Comparison of ENCODE assay signal across 22 cellular contexts in genomic region chr3:10524270-10524669, GRCh38. TPM values are rescaled to one million over a fixed set of nuclear protein-coding genes. Genes with fewer than 3 reads are reported as not detected.
"Had no signal": no experiment of that assay in that cellular context is flagged by ENCODE, and none has a peak within 500 bp of the region (broad histone marks: within the 10 kb centered on the region; RNA-seq: fewer than 3 reads in every experiment).

No MANE protein-coding gene starts in this region.

- H3K36me3 ChIP-seq: heart left ventricle, neural progenitor cell, ovary, right atrium auricular region, suprapubic skin, tibial artery, upper lobe of right lung, vagina had no signal

- H3K4me3 ChIP-seq: heart left ventricle, mucosa of descending colon, neural progenitor cell, ovary, right atrium auricular region, suprapubic skin, tibial artery, upper lobe of right lung, vagina had no signal

- H3K36me3 Mint-ChIP-seq: naive thymus-derived CD8-positive, alpha-beta T cell; neural progenitor cell had no signal

- H3K27ac ChIP-seq: heart left ventricle, neural progenitor cell, ovary, right atrium auricular region, suprapubic skin, tibial artery, upper lobe of right lung, vagina had no signal

- H3K9me3 Mint-ChIP-seq: naive thymus-derived CD8-positive, alpha-beta T cell; neural progenitor cell had no signal

- H3K9ac ChIP-seq: neural progenitor cell had no signal

- H3K27ac Mint-ChIP-seq: naive thymus-derived CD8-positive, alpha-beta T cell had no signal

- DNase-seq: dermis blood vessel endothelial cell; erythroblast; foreskin melanocyte; hippocampal formation; kidney glomerular epithelial cell; mammary epithelial cell; mucosa of descending colon; nucleus accumbens; small intestine; stimulated activated CD4-positive, alpha-beta T cell treated with anti-CD3 and anti-CD28 coated beads, Interleukin-12 subunit alpha, Interleukin-12 subunit beta, amount 100 ng/mL, for 4 hours; stimulated activated naive CD4-positive, alpha-beta T cell treated with Interleukin-2 at 50 U/mL for 16 hours; tibial artery had no signal

- H3K9me3 ChIP-seq: heart left ventricle, mucosa of descending colon, ovary, right atrium auricular region, suprapubic skin, tibial artery, upper lobe of right lung, vagina had no signal

- H3K4me1 ChIP-seq: heart left ventricle, neural progenitor cell, suprapubic skin, tibial artery, upper lobe of right lung, vagina had no signal

- H3K27me3 ChIP-seq: ovary, right atrium auricular region, upper lobe of right lung, vagina had no signal

- ATAC-seq: heart left ventricle; mucosa of descending colon; naive thymus-derived CD8-positive, alpha-beta T cell; upper lobe of right lung had no signal

- H3K4me1 Mint-ChIP-seq: naive thymus-derived CD8-positive, alpha-beta T cell; neural progenitor cell had no signal

- H3K4me3 Mint-ChIP-seq: naive thymus-derived CD8-positive, alpha-beta T cell; neural progenitor cell had no signal

RNA-seq across cellular contexts. Expression of gene ATP2B2, which starts 18.9 kb away (rescaled TPM):
- total RNA-seq: dermis blood vessel endothelial cell; endothelial cell of umbilical vein; glomerular endothelial cell; mammary epithelial cell; naive thymus-derived CD8-positive, alpha-beta T cell had no signal
- polyA plus RNA-seq: endothelial cell of umbilical vein; mammary epithelial cell; naive thymus-derived CD8-positive, alpha-beta T cell had no signal
